ENCODE assay signal across 15 cellular contexts in the genomic region with DNA sequence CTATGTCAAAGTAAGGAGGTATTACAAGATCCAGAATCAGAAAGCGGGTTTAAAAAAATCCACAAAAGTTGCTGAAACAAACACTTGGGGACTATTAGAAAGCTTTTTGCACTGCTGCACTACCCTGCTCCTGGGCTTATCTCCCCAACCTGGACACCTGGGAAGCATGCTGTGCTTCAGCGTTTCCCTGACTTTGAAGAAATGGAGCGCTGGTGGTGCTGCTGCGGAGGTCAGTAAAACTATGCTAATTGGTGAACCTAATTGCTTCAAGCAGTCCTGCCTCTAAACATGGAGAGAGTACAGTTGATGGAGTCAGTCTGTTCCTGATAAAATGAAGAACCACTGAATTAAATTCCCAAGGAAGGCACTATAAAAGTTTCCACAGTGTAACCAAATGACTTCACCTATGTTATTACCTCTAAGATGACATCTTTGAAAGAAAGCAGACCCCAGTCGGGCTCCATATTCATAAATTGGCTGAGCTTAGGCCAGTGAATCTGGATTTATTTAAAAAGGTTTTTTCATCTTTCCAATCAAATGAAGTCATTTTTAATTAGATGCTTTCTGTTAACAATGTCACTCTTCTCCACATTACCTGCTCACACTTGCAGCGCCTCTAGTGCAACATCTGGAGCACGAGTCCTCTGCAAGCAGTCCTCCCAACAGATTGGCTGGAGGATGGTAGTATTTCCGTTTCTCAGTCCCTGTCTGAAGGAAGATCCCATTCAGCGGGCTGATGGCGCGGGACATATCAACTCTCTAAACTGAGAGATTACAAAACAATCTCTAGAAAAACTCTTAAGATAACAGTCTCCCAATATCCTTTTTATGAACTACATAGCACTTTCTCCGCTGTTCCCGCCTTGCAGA. TPM values are rescaled to one million over a fixed set of nuclear protein-coding genes. Genes with fewer than 3 reads are reported as not detected.
DNase-seq lines count a peak whose midpoint lies in the region; TF ChIP-seq lines count a peak whose summit lies in the region.
"Had no signal": no experiment of that assay in that cellular context is flagged by ENCODE, and none has a peak within 500 bp of the region (broad histone marks: within the 10 kb centered on the region; RNA-seq: fewer than 3 reads in every experiment).

No MANE protein-coding gene starts in this region.

- TF ChIP-seq CTCF in neural progenitor cell (IDR thresholded peaks at IDR 0.05): no peak

- peaks cover 12% of the 10 kb centered on the region for H3K4me1 ChIP-seq in CD8-positive, alpha-beta memory T cell (ENCODE audit: insufficient read depth, low read length)
- H3K4me1 ChIP-seq in iPS-15b (ENCODE audit: control insufficient read depth, insufficient read depth, low read length) (peaks cover 9% of the 10 kb centered on the region), neural progenitor cell (peaks cover 51% of the 10 kb centered on the region), SJCRH30 (no peaks in the 10 kb centered on the region; the same call in 1 of the 2 replicates)

- H3K4me3 Mint-ChIP-seq in CD8-positive, alpha-beta memory T cell: peak overlapping the region in 4 of 7 donors; percentile 32 to 62 (median 38)
- H3K4me3 Mint-ChIP-seq in IgD-negative memory B cell (peak overlapping the region in 3 of 4 donors; percentile 15 to 80 (median 44)), neural progenitor cell (peak overlapping the region; percentile 73)

- no peaks in the 10 kb centered on the region for H3K36me3 ChIP-seq in CD8-positive, alpha-beta memory T cell (ENCODE audit: insufficient read depth, low read length)
- no peaks in the 10 kb centered on the region for H3K36me3 ChIP-seq in iPS-15b (ENCODE audit: control insufficient read depth, insufficient read depth, low read length)
- no peaks in the 10 kb centered on the region for H3K36me3 ChIP-seq in neural progenitor cell
- H3K36me3 ChIP-seq in SJCRH30: 0 out of 2 replicates have a peak, but pooled peaks cover 4% of the 10 kb centered on the region

- peak overlapping the region; percentile 90 for H3K4me2 ChIP-seq in neural progenitor cell

- H3K27me3 Mint-ChIP-seq in CD8-positive, alpha-beta memory T cell: peaks cover 68 to 78% of the 10 kb centered on the region in 2 donors
- H3K27me3 Mint-ChIP-seq in IgD-negative memory B cell (peaks cover 55% of the 10 kb centered on the region), neural progenitor cell (ENCODE audit: insufficient read depth, low read depth) (peaks cover 14% of the 10 kb centered on the region)

- H3K4me1 Mint-ChIP-seq in CD8-positive, alpha-beta memory T cell: peaks cover 10 to 29% (median 18%) of the 10 kb centered on the region in 3 donors
- H3K4me1 Mint-ChIP-seq in IgD-negative memory B cell (peaks cover 4 to 9% (median 6%) of the 10 kb centered on the region in 3 donors), neural progenitor cell (peaks cover 55% of the 10 kb centered on the region)

- peaks cover 0 to 5% (median 3%) of the 10 kb centered on the region in 5 donors for H3K9me3 Mint-ChIP-seq in CD8-positive, alpha-beta memory T cell
- H3K9me3 Mint-ChIP-seq in IgD-negative memory B cell (peaks cover 0 to 3% (median 0%) of the 10 kb centered on the region in 3 donors), neural progenitor cell (peaks cover 4% of the 10 kb centered on the region)
- H3K9me3 Mint-ChIP-seq: dendritic cell treated with granulocyte-macrophage colony-stimulating factor and Interleukin-4, amounts not matched to agents 40 ng/mL and 50 ng/mL, for 4 days had no signal

- H3K9ac ChIP-seq in iPS-15b (ENCODE audit: low read depth, low read length) (no peak overlapping the region), neural progenitor cell (no peak overlapping the region)

- H4K20me1 ChIP-seq in neural progenitor cell (ENCODE audit: low read depth): peaks cover 22% of the 10 kb centered on the region

- no peaks in the 10 kb centered on the region for H3K79me2 ChIP-seq in neural progenitor cell (ENCODE audit: low read depth)

- no peak for DNase-seq in CD8-positive, alpha-beta memory T cell
- DNase-seq in neural progenitor cell (ENCODE audit: low spot score): peak; percentile 40
- DNase-seq in SJCRH30: no peak
- DNase-seq in iPS-NIHi7 (ENCODE audit: extremely low spot score): no peak
- no peak for DNase-seq in KG1 (lab: John Stamatoyannopoulos, UW)
- no peak for DNase-seq in nucleus accumbens (lab: John Stamatoyannopoulos, UW)
- DNase-seq: body of pancreas; kidney glomerular epithelial cell; NCI-H2029 treated with DMSO at 0.1 percent for 48 hours; NCI-H524; stimulated activated CD4-positive, alpha-beta T cell treated with anti-CD3 and anti-CD28 coated beads, Interleukin-15, amount 100 ng/mL, for 24 hours had no signal

- CTCF ChIA-PET in CD8-positive, alpha-beta memory T cell (lab: Charles Lee): no interaction called here

- peaks cover 0 to 1% (median 0%) of the 10 kb centered on the region in 3 donors for H3K36me3 Mint-ChIP-seq in CD8-positive, alpha-beta memory T cell
- H3K36me3 Mint-ChIP-seq in IgD-negative memory B cell: no peaks in the 10 kb centered on the region
- H3K36me3 Mint-ChIP-seq in neural progenitor cell: peaks cover 22% of the 10 kb centered on the region

- H3K27ac ChIP-seq in CD8-positive, alpha-beta memory T cell (ENCODE audit: low read depth, low read length): no peak overlapping the region
- no peak overlapping the region for H3K27ac ChIP-seq in neural progenitor cell
- no peak overlapping the region for H3K27ac ChIP-seq in SJCRH30
- H3K27ac ChIP-seq: body of pancreas had no signal

- peaks cover 53% of the 10 kb centered on the region for H3F3A ChIP-seq in neural progenitor cell (ENCODE audit: low read depth)

- H2AFZ ChIP-seq in neural progenitor cell (replicated peaks): no peak overlapping the region

- POLR2A ChIA-PET in CD8-positive, alpha-beta memory T cell (lab: Charles Lee): no interaction called here

- H3K9me3 ChIP-seq in CD8-positive, alpha-beta memory T cell (ENCODE audit: low read length): no peaks in the 10 kb centered on the region
- H3K9me3 ChIP-seq in iPS-15b (ENCODE audit: control insufficient read depth, insufficient read depth, low read length) (no peaks in the 10 kb centered on the region), neural progenitor cell (ENCODE audit: low read depth) (no peaks in the 10 kb centered on the region), SJCRH30 (replicated peaks) (no peaks in the 10 kb centered on the region)
- H3K9me3 ChIP-seq: body of pancreas had no signal

- H3K27me3 ChIP-seq in CD8-positive, alpha-beta memory T cell (ENCODE audit: insufficient read depth, low read length, poor library complexity, severe bottlenecking): peaks cover 56% of the 10 kb centered on the region
- H3K27me3 ChIP-seq in iPS-15b (ENCODE audit: control insufficient read depth, insufficient read depth, low read length) (peaks cover 74% of the 10 kb centered on the region), neural progenitor cell (peaks cover 88% of the 10 kb centered on the region), SJCRH30 (no peaks in the 10 kb centered on the region)

- H3K27ac Mint-ChIP-seq in CD8-positive, alpha-beta memory T cell: peak overlapping the region in 3 of 8 donors; percentile 26 to 50 (median 34)
- H3K27ac Mint-ChIP-seq in IgD-negative memory B cell (peak overlapping the region in 2 of 3 donors; percentile 5 to 13), neural progenitor cell (no peak overlapping the region)
- H3K27ac Mint-ChIP-seq: dendritic cell treated with granulocyte-macrophage colony-stimulating factor and Interleukin-4, amounts not matched to agents 40 ng/mL and 50 ng/mL, for 4 days had no signal

- H3K4me3 ChIP-seq in CD8-positive, alpha-beta memory T cell (ENCODE audit: low read length): no peak overlapping the region
- peak overlapping the region; percentile 40 for H3K4me3 ChIP-seq in iPS-15b (ENCODE audit: low read depth, low read length)
- peak overlapping the region; percentile 36 for H3K4me3 ChIP-seq in neural progenitor cell
- H3K4me3 ChIP-seq in SJCRH30: no peak overlapping the region
- H3K4me3 ChIP-seq: body of pancreas had no signal

RNA-seq across cellular contexts. Expression of a gene that starts 11.5 kb away (rescaled TPM):
- total RNA-seq in CD8-positive, alpha-beta memory T cell: not detected
- not detected for polyA plus RNA-seq in CD8-positive, alpha-beta memory T cell
- polyA plus RNA-seq in IgD-negative memory B cell: not detected
- total RNA-seq in neural progenitor cell (ENCODE audit: low replicate concordance): 8.3 and 9.3 TPM in 2 replicates
- total RNA-seq in SJCRH30 (2014; rRNA removed; shearing (Covaris generic)): 11.3 and 12.4 TPM in 2 replicates
- total RNA-seq: mononuclear cell had no signal

RNA-seq across cellular contexts. Expression of a gene that starts 13.5 kb away (rescaled TPM):
- total RNA-seq in CD8-positive, alpha-beta memory T cell: not detected
- not detected for polyA plus RNA-seq in CD8-positive, alpha-beta memory T cell
- not detected for polyA plus RNA-seq in IgD-negative memory B cell
- total RNA-seq in neural progenitor cell (ENCODE audit: low replicate concordance): 9.1 and 21.1 TPM in 2 replicates
- total RNA-seq in SJCRH30 (2014; rRNA removed; shearing (Covaris generic)): 18.2 and 18.7 TPM in 2 replicates

Comparison
In these comparisons a context has a peak if more than half of its experiments do, and no peak if none do; other contexts are left out.
1. H3K4me3 ChIP-seq: peak in iPS-15b (single experiment) and neural progenitor cell (single experiment); none in CD8-positive, alpha-beta memory T cell (single experiment) and SJCRH30 (single experiment).
2. RNA of a gene that starts 13.5 kb away (total RNA-seq): 18.2 to 18.7 TPM in SJCRH30 and 9.1 to 21.1 TPM in neural progenitor cell; not detected in CD8-positive, alpha-beta memory T cell; every median in the first group is over 10 times any median in the second.
3. Peak in every context shown above with its lines, with median percentiles within 50 percentile points of each other: H3K4me3 Mint-ChIP-seq.